Comparison of ENCODE assay signal across 8 cellular contexts in genomic region chr1:209674957-209675566, GRCh38. TPM values are rescaled to one million over a fixed set of nuclear protein-coding genes. Genes with fewer than 3 reads are reported as not detected.
DNase-seq lines count a peak whose midpoint lies in the region; ATAC-seq, FAIRE-seq and TF ChIP-seq lines count a peak whose summit lies in the region.

TSS of gene G0S2 (plus strand) at chr1:209675412. CDS start at chr1:209675685, 273 bp downstream.

- peak in 1 of 3 donors; percentile 34 for TF ChIP-seq POLR2A in spleen (IDR thresholded peaks at IDR 0.05)

- H3K27me3 Mint-ChIP-seq in T-cell (peaks cover 37 to 38% of the 10 kb centered on the region in 2 donors), chondrocyte (ENCODE audit: low read depth) (peaks cover 59% of the 10 kb centered on the region)

- H3K27ac Mint-ChIP-seq in T-cell = peak within 1 kb of the TSS in 1 of 2 donors; percentile 27
- no peak within 1 kb of the TSS for H3K27ac Mint-ChIP-seq in chondrocyte (ENCODE audit: unreplicated experiment)

- peak within 1 kb of the TSS; percentile 62 to 86 (median 76) for H3K4me3 Mint-ChIP-seq in T-cell
- H3K4me3 Mint-ChIP-seq in chondrocyte (ENCODE audit: unreplicated experiment) = peak within 1 kb of the TSS; percentile 74

- DNase-seq in HT-29 (ENCODE audit: low spot score) (peak; percentile 57), T-cell (peak in 8 of 34 experiments; percentile 8 to 43 (median 15)), chondrocyte (ENCODE audit: low spot score) (no peak), kidney (peak; percentile 90), spleen (peak; percentile 91), NCI-H2029 (lab: John Stamatoyannopoulos, UW) (no peak), hepatic stellate cell (ENCODE audit: low spot score) (no peak)

- peaks cover 0 to 57% (median 33%) of the 10 kb centered on the region in 7 donors for H3K27me3 ChIP-seq in spleen (replicated peaks in 1 of 7)

- H3K4me3 ChIP-seq in kidney (ENCODE audit: low read length in 2 of 2) (peak within 1 kb of the TSS; percentile 71 to 85), spleen (peak within 1 kb of the TSS; percentile 29 to 73 (median 42))

- WGBS in spleen, 5 donors = 2 to 7% (median 4%) methylated on average over 33 to 47 of the region's 47 CpGs

- intact Hi-C loops in kidney (cut with DNase I) = no loop called here
- intact Hi-C loops in spleen (cut with DNase I; ENCODE audit: low total_unique reads) = no loop called here

- TF ChIP-seq CTCF in chondrocyte (IDR thresholded peaks at IDR 0.05) (no peak), kidney (IDR thresholded peaks at IDR 0.05; ENCODE audit: borderline replicate concordance, extremely low read depth, insufficient read depth) (no peak), spleen (IDR thresholded peaks at IDR 0.05 in 8 of 11, conservative IDR thresholded peaks at IDR 0.05 in 3 of 11) (no peak)

- peaks cover 27 to 34% of the 10 kb centered on the region in 2 donors for H3K4me1 ChIP-seq in kidney (ENCODE audit: control insufficient read depth in 1 of 2, insufficient read depth in 1 of 2, low read depth in 1 of 2, low read length in 2 of 2)
- H3K4me1 ChIP-seq in spleen = peaks cover 20 to 48% (median 41%) of the 10 kb centered on the region in 6 donors

- H3K36me3 Mint-ChIP-seq in T-cell = no peaks in the 10 kb centered on the region
- peaks cover 4% of the 10 kb centered on the region for H3K36me3 Mint-ChIP-seq in chondrocyte (ENCODE audit: low read depth)

- H3K9me3 ChIP-seq in kidney (ENCODE audit: control insufficient read depth in 1 of 2, low read length in 2 of 2) (peaks cover 0 to 5% of the 10 kb centered on the region in 2 donors), spleen (no peaks in the 10 kb centered on the region)

- H3K36me3 ChIP-seq in kidney (ENCODE audit: control insufficient read depth in 1 of 2, insufficient read depth in 2 of 2, low read length in 2 of 2) (no peaks in the 10 kb centered on the region), spleen (no peaks in the 10 kb centered on the region)

- H3K4me1 Mint-ChIP-seq in T-cell = peaks cover 40 to 51% (median 41%) of the 10 kb centered on the region in 3 donors
- peaks cover 25% of the 10 kb centered on the region for H3K4me1 Mint-ChIP-seq in chondrocyte (ENCODE audit: low read depth)

- ATAC-seq in T-cell (replicated peaks in 1 of 4) = peak; percentile 43 to 72 (median 54)
- ATAC-seq in HG03565 (IDR thresholded peaks at IDR 0.05; ENCODE audit: unreplicated experiment) = no peak

- H3K9me3 Mint-ChIP-seq in T-cell (peaks cover 0 to 3% (median 0%) of the 10 kb centered on the region in 3 donors), chondrocyte (ENCODE audit: low read depth) (peaks cover 5% of the 10 kb centered on the region)

- H3K27ac ChIP-seq in kidney (ENCODE audit: low read depth in 2 of 2, low read length in 2 of 2) (peak within 1 kb of the TSS; percentile 87 to 91), spleen (peak within 1 kb of the TSS in 7 of 8 donors; percentile 72 to 93 (median 84))

- no peak for FAIRE-seq in kidney (lab: Jason Lieb, UNC)

- peak within 1 kb of the TSS; percentile 74 to 83 for H3K9ac ChIP-seq in kidney (ENCODE audit: low read length in 2 of 2)

- POLR2A ChIA-PET in T-cell (lab: Charles Lee) = interaction anchor here in 1 of 2 donors (0.5 kb wide), 1 partner anchor 34 kb away, joined by 6 read pairs; no protein-coding TSS in a partner anchor

- CTCF ChIA-PET in T-cell (lab: Charles Lee) = no interaction called here

RNA-seq across cellular contexts. Expression of gene G0S2, which starts in this region (rescaled TPM):
- total RNA-seq in HT-29 (2014; rRNA removed; shearing (Covaris generic)) = 3.2 TPM in 2 replicates
- total RNA-seq in T-cell (under 1 TPM in 3 of 5 donors, not detected in 2; 0.32 to 0.60 (median 0.59) TPM), chondrocyte (0.65 to 1.0 TPM (median 0.69 TPM) in 3 replicates), kidney (15.5 TPM), spleen (100 to 1,000 TPM in 1 of 7 donors, 10 to 100 TPM in 6; 12.5 to 126 (median 22.3) TPM)
- polyA plus RNA-seq in kidney (ENCODE audit: insufficient read depth, low read depth, low replicate concordance) (103 TPM), spleen (10 to 100 TPM; 34.2 to 77.0 (median 41.0) TPM)

Comparison
In these comparisons a context has a peak if more than half of its experiments do, and no peak if none do; other contexts are left out.
1. Peak in ATAC-seq in T-cell; RNA of the gene not detected or under 1 TPM.
2. DNase-seq: peak in HT-29 (single experiment), kidney (single experiment) and spleen (single experiment); none in chondrocyte (single experiment), NCI-H2029 (single experiment) and hepatic stellate cell (single experiment).